In genomic region chr20:36988494-36988966, GRCh38 we compare ENCODE assay signal across 10 cellular contexts. TPM values are rescaled to one million over a fixed set of nuclear protein-coding genes. Genes with fewer than 3 reads are reported as not detected.
DNase-seq lines count a peak whose midpoint lies in the region; ATAC-seq and TF ChIP-seq lines count a peak whose summit lies in the region.
"Had no signal": no experiment of that assay in that cellular context is flagged by ENCODE, and none has a peak within 500 bp of the region (broad histone marks: within the 10 kb centered on the region; RNA-seq: fewer than 3 reads in every experiment).

No MANE protein-coding gene starts in this region.

- peaks cover 24% of the 10 kb centered on the region for H3K4me1 Mint-ChIP-seq in T-helper 17 cell

- H3K36me3 Mint-ChIP-seq in T-helper 17 cell (ENCODE audit: low read depth), result peaks cover 4% of the 10 kb centered on the region

- H3K4me3 ChIP-seq in BE2C (ENCODE audit: low read depth, low read length) (no peak overlapping the region), fibroblast of the aortic adventitia (ENCODE audit: low read depth, low read length) (no peak overlapping the region)
- H3K4me3 ChIP-seq: PC-9 had no signal

- H3K36me3 ChIP-seq in BE2C, result no peaks in the 10 kb centered on the region

- H3K27me3 Mint-ChIP-seq in T-helper 17 cell, result no peaks in the 10 kb centered on the region

- peak; percentile 27 for DNase-seq in BE2C
- DNase-seq in EH (ENCODE audit: low read depth), result peak; percentile 23
- DNase-seq in T-helper 17 cell, result no peak
- DNase-seq in fibroblast of the aortic adventitia (ENCODE audit: low read depth), result peak; percentile 57
- DNase-seq in NCI-H2107 treated with DMSO at 0.1 percent for 48 hours (lab: John Stamatoyannopoulos, UW; ENCODE audit: unreplicated experiment), result no peak
- no peak for DNase-seq in activated effector memory CD4-positive, alpha-beta T cell treated with anti-CD3 and anti-CD28 coated beads, Interleukin-2, amount 50 U/mL, for 16 hours
- DNase-seq: activated effector memory CD4-positive, alpha-beta T cell treated with Interleukin-2 at 50 U/mL for 16 hours; PC-9 had no signal

- H3K27me3 ChIP-seq in BE2C, result no peaks in the 10 kb centered on the region

- peak overlapping the region; percentile 19 for H3K27ac Mint-ChIP-seq in T-helper 17 cell

- peaks cover 4% of the 10 kb centered on the region; the same call in 1 of the 2 replicates for H3K4me1 ChIP-seq in BE2C

- ATAC-seq in T-helper 17 cell (peak; percentile 79), HG03039 (IDR thresholded peaks at IDR 0.05; ENCODE audit: unreplicated experiment) (no peak), GM18520 (IDR thresholded peaks at IDR 0.05; ENCODE audit: unreplicated experiment) (no peak)

- H3K9me3 ChIP-seq in BE2C (no peaks in the 10 kb centered on the region), T-helper 17 cell (ENCODE audit: control insufficient read depth, low read length, poor library complexity, severe bottlenecking) (no peaks in the 10 kb centered on the region)

- H3K4me3 Mint-ChIP-seq in T-helper 17 cell, result no peak overlapping the region

- TF ChIP-seq CTCF in BE2C (IDR thresholded peaks at IDR 0.05; ENCODE audit: low read depth, low read length) (no peak), fibroblast of the aortic adventitia (IDR thresholded peaks at IDR 0.05; ENCODE audit: insufficient read depth, low read length) (no peak)

RNA-seq across cellular contexts. Expression of gene SAMHD1, which starts 37.0 kb away (rescaled TPM):
- polyA plus RNA-seq in BE2C (2012; ENCODE audit: insufficient read depth, insufficient read length, low read depth), result 10.7 TPM
- total RNA-seq in T-helper 17 cell (100 to 1,000 TPM; 275 to 286 TPM), fibroblast of the aortic adventitia (ENCODE audit: low replicate concordance) (32.7 and 41.8 TPM in 2 replicates)

Comparison
In these comparisons a context has a peak if more than half of its experiments do, and no peak if none do; other contexts are left out.
1. DNase-seq: peak in BE2C (single experiment), EH (single experiment) and fibroblast of the aortic adventitia (single experiment); none in T-helper 17 cell (0 of 3), NCI-H2107 treated with DMSO at 0.1 percent for 48 hours (single experiment) and activated effector memory CD4-positive, alpha-beta T cell treated with anti-CD3 and anti-CD28 coated beads, Interleukin-2, amount 50 U/mL, for 16 hours (single experiment).